11 cellular contexts compared by ENCODE assay signal in genomic region chrX:10011991-10012390, GRCh38. TPM values are rescaled to one million over a fixed set of nuclear protein-coding genes. Genes with fewer than 3 reads are reported as not detected.
DNase-seq lines count a peak whose midpoint lies in the region; ATAC-seq and TF ChIP-seq lines count a peak whose summit lies in the region.
"Had no signal": no experiment of that assay in that cellular context is flagged by ENCODE, and none has a peak within 500 bp of the region (broad histone marks: within the 10 kb centered on the region; RNA-seq: fewer than 3 reads in every experiment).

No MANE protein-coding gene starts in this region.

- no peak for ATAC-seq in sciatic nerve
- no peak for ATAC-seq in GM21381 (IDR thresholded peaks at IDR 0.05; ENCODE audit: unreplicated experiment)

- CTCF ChIA-PET in activated CD4-positive, alpha-beta T cell treated with anti-CD3 and anti-CD28 coated beads, Interleukin-2, amount 10 ng/mL, durations not matched to agents 7 days and 5 days (lab: Charles Lee) = interaction anchor here (1.0 to 2.5 kb wide), 4 partner anchors 14 to 108 kb away, joined by 3 to 14 read pairs (median 4); no protein-coding TSS in a partner anchor

- no peaks in the 10 kb centered on the region for H3K36me3 Mint-ChIP-seq in activated CD4-positive, alpha-beta T cell treated with anti-CD3 and anti-CD28 coated beads, Interleukin-2, amount 10 ng/mL, durations not matched to agents 7 days and 5 days (ENCODE audit: low read depth)
- no peaks in the 10 kb centered on the region for H3K36me3 Mint-ChIP-seq in endothelial cell (ENCODE audit: low read depth, unreplicated experiment)

- H3K27ac Mint-ChIP-seq in activated CD4-positive, alpha-beta T cell treated with anti-CD3 and anti-CD28 coated beads, Interleukin-2, amount 10 ng/mL, durations not matched to agents 7 days and 5 days = no peak overlapping the region
- peak overlapping the region; percentile 98 for H3K27ac Mint-ChIP-seq in endothelial cell (ENCODE audit: unreplicated experiment)

- intact Hi-C loops in sciatic nerve (cut with DNase I) = no loop called here

- no peaks in the 10 kb centered on the region for H3K9me3 Mint-ChIP-seq in activated CD4-positive, alpha-beta T cell treated with anti-CD3 and anti-CD28 coated beads, Interleukin-2, amount 10 ng/mL, durations not matched to agents 7 days and 5 days
- no peaks in the 10 kb centered on the region for H3K9me3 Mint-ChIP-seq in endothelial cell (ENCODE audit: unreplicated experiment)

- no peak overlapping the region for H3K4me3 Mint-ChIP-seq in activated CD4-positive, alpha-beta T cell treated with anti-CD3 and anti-CD28 coated beads, Interleukin-2, amount 10 ng/mL, durations not matched to agents 7 days and 5 days
- H3K4me3 Mint-ChIP-seq in endothelial cell (ENCODE audit: unreplicated experiment) = no peak overlapping the region

- H3K4me1 Mint-ChIP-seq in activated CD4-positive, alpha-beta T cell treated with anti-CD3 and anti-CD28 coated beads, Interleukin-2, amount 10 ng/mL, durations not matched to agents 7 days and 5 days = peaks cover 21% of the 10 kb centered on the region
- H3K4me1 Mint-ChIP-seq in endothelial cell (ENCODE audit: unreplicated experiment) = peaks cover 40% of the 10 kb centered on the region

- POLR2A ChIA-PET in activated CD4-positive, alpha-beta T cell treated with anti-CD3 and anti-CD28 coated beads, Interleukin-2, amount 10 ng/mL, durations not matched to agents 7 days and 5 days (lab: Charles Lee) = no interaction called here

- TF ChIP-seq CTCF in NB4 (IDR thresholded peaks at IDR 0.05; ENCODE audit: low read depth, low read length) (no peak), endothelial cell (IDR thresholded peaks at IDR 0.05; ENCODE audit: unreplicated experiment) (no peak)

- peak; percentile 4 for DNase-seq in activated CD4-positive, alpha-beta T cell treated with anti-CD3 and anti-CD28 coated beads, Interleukin-2, amount 50 U/mL, for 1 hour
- no peak for DNase-seq in activated CD4-positive, alpha-beta T cell treated with anti-CD3 and anti-CD28 coated beads, Interleukin-2, amount 10 ng/mL, durations not matched to agents 7 days and 5 days
- DNase-seq in NB4 (ENCODE audit: low read depth) (peak; percentile 26), endothelial cell (ENCODE audit: low spot score) (no peak), sciatic nerve (ENCODE audit: low spot score) (peak; percentile 53), NCI-H1048 (lab: John Stamatoyannopoulos, UW) (no peak)
- no peak for DNase-seq in activated CD4-positive, CD25-positive, alpha-beta regulatory T cell (lab: John Stamatoyannopoulos, UW)
- DNase-seq: NCI-H1694 had no signal

- TF ChIP-seq POLR2A in NB4 (IDR thresholded peaks at IDR 0.05; ENCODE audit: extremely low read depth, insufficient read length) = no peak

- no peak overlapping the region for H3K4me3 ChIP-seq in NB4 (ENCODE audit: low read depth, low read length)
- H3K4me3 ChIP-seq: breast epithelium had no signal

- H3K27me3 Mint-ChIP-seq in activated CD4-positive, alpha-beta T cell treated with anti-CD3 and anti-CD28 coated beads, Interleukin-2, amount 10 ng/mL, durations not matched to agents 7 days and 5 days = peaks cover 8% of the 10 kb centered on the region
- H3K27me3 Mint-ChIP-seq in endothelial cell (ENCODE audit: unreplicated experiment) = peaks cover 6% of the 10 kb centered on the region

RNA-seq across cellular contexts. Expression of gene CLDN34, which starts 44.8 kb away (rescaled TPM):
- not detected for total RNA-seq in activated CD4-positive, alpha-beta T cell treated with anti-CD3 and anti-CD28 coated beads, Interleukin-2, amount 10 ng/mL, durations not matched to agents 7 days and 5 days
- total RNA-seq in endothelial cell (ENCODE audit: unreplicated experiment) (0.64 TPM), sciatic nerve (not detected)
- total RNA-seq: T-helper 1 cell treated with Interleukin-12 subunit alpha and Interleukin-12 subunit beta and Interleukin-4 antibody, amounts not matched to agents 30 ng/mL and 1 ng/mL, for 36 hours had no signal

Comparison
In these comparisons a context has a peak if more than half of its experiments do, and no peak if none do; other contexts are left out.
1. DNase-seq: peak in activated CD4-positive, alpha-beta T cell treated with anti-CD3 and anti-CD28 coated beads, Interleukin-2, amount 50 U/mL, for 1 hour (single experiment), NB4 (single experiment) and sciatic nerve (single experiment); none in activated CD4-positive, alpha-beta T cell treated with anti-CD3 and anti-CD28 coated beads, Interleukin-2, amount 10 ng/mL, durations not matched to agents 7 days and 5 days (single experiment), endothelial cell (single experiment), NCI-H1048 (single experiment) and activated CD4-positive, CD25-positive, alpha-beta regulatory T cell (0 of 4).